ENCODE assay signal across 24 cellular contexts in the genomic region with DNA sequence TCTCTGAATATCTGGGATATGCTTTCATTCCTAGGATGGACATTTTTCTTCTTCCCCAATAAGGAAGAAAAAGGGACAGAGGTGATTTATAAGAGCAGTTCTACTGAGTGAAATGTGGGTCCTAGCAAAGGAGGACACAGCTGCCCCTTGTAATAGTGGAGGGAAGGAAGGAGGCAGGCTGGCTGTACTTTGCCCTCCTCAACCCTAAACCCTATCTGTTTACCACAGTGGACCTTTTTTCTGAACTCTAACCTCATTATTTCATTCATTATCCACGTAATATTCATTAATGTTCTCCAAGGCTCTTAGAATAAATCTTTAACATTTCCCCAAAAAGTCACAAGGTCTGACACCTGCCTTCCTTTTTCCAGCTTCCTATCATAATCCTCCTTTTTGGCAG. TPM values are rescaled to one million over a fixed set of nuclear protein-coding genes. Genes with fewer than 3 reads are reported as not detected.
DNase-seq lines count a peak whose midpoint lies in the region; ATAC-seq, FAIRE-seq and TF ChIP-seq lines count a peak whose summit lies in the region.
"Had no signal": no experiment of that assay in that cellular context is flagged by ENCODE, and none has a peak within 500 bp of the region (broad histone marks: within the 10 kb centered on the region; RNA-seq: fewer than 3 reads in every experiment).

No MANE protein-coding gene starts in this region.

- in situ Hi-C loops in HepG2 (cut with HindIII; ENCODE audit: extremely low pct_ligation_motif_present, low pct_unique_long_range_greater_than_20kb): no loop called here

- H3K4me1 Mint-ChIP-seq in progenitor cell of endocrine pancreas (ENCODE audit: low read depth): peaks cover 12% of the 10 kb centered on the region
- no peaks in the 10 kb centered on the region for H3K4me1 Mint-ChIP-seq in activated T-cell treated with anti-CD3 and anti-CD28 coated beads, Interleukin-2, amount 50 U/mL, for 72 hours (ENCODE audit: low read depth)
- H3K4me1 Mint-ChIP-seq: CD4-positive, alpha-beta memory T cell had no signal

- CTCF ChIA-PET in HepG2 (lab: Yijun Ruan, JAX; ENCODE audit: low intra/inter-chr PET ratio, low total read pairs): no interaction called here

- H3K36me3 ChIP-seq in liver (ENCODE audit: control insufficient read depth in 4 of 4, insufficient read depth in 3 of 4, low read depth in 1 of 4, low read length in 3 of 4) (peaks cover 0 to 5% (median 0%) of the 10 kb centered on the region in 4 donors), HepG2 (replicated peaks in 1 of 2; ENCODE audit: control insufficient read depth in 1 of 2, insufficient read depth in 2 of 2, low read length in 2 of 2) (no peaks in the 10 kb centered on the region), subcutaneous abdominal adipose tissue (ENCODE audit: control insufficient read depth in 5 of 5, insufficient read depth in 5 of 5, low read length in 5 of 5) (no peaks in the 10 kb centered on the region)
- H3K36me3 ChIP-seq: BE2C; BLaER1 treated with 17β-estradiol and CSF1 and Interleukin-3, amounts not matched to agents 10 nM and 100 nM; HAP-1 had no signal

- H4K20me1 ChIP-seq in HepG2 (ENCODE audit: insufficient read depth, low read length): no peaks in the 10 kb centered on the region
- H4K20me1 ChIP-seq: BLaER1 treated with 17β-estradiol and CSF1 and Interleukin-3, amounts not matched to agents 10 nM and 100 nM had no signal

- TF ChIP-seq POLR2A in HepG2 (IDR thresholded peaks at IDR 0.05; ENCODE audit: insufficient read depth in 1 of 2, low read depth in 2 of 2, low read length in 2 of 2): no peak

- WGBS in liver: 24% methylated on average over 1 of the region's 1 CpG
- 6% methylated on average over 1 of the region's 1 CpG for WGBS in HepG2 (ENCODE audit: low lambda C conversion rate)

- DNase-seq in HepG2 (ENCODE audit: low spot score): no peak
- DNase-seq in left lobe of liver (ENCODE audit: low spot score): no peak
- DNase-seq in progenitor cell of endocrine pancreas (ENCODE audit: low spot score, unreplicated experiment): no peak
- DNase-seq in T-helper 2 cell: no peak
- no peak for DNase-seq in retina
- DNase-seq in activated T-cell treated with anti-CD3 and anti-CD28 coated beads, Interleukin-2, amount 50 U/mL, for 72 hours: no peak
- DNase-seq: 8988T; ACHN; AML-193; BE2C; Caco-2; CD4-positive, alpha-beta memory T cell; DMS153; DND-41; GOT3; HFFc6 had no signal

- H3K27ac Mint-ChIP-seq in progenitor cell of endocrine pancreas: peak overlapping the region; percentile 43
- no peak overlapping the region for H3K27ac Mint-ChIP-seq in activated T-cell treated with anti-CD3 and anti-CD28 coated beads, Interleukin-2, amount 50 U/mL, for 72 hours
- H3K27ac Mint-ChIP-seq: CD4-positive, alpha-beta memory T cell; HFFc6 had no signal

- no peak overlapping the region for H2AFZ ChIP-seq in HepG2 (ENCODE audit: low read length)

- no peak for FAIRE-seq in HepG2 (lab: Jason Lieb, UNC)
- FAIRE-seq: A549, G401.6, GM12892, H54 had no signal

- H3K27me3 ChIP-seq in liver (ENCODE audit: control insufficient read depth in 4 of 4, insufficient read depth in 4 of 4, low read length in 3 of 4) (no peaks in the 10 kb centered on the region), HepG2 (ENCODE audit: control insufficient read depth in 1 of 2, insufficient read depth in 2 of 2, low read length in 2 of 2) (no peaks in the 10 kb centered on the region), subcutaneous abdominal adipose tissue (ENCODE audit: control insufficient read depth in 5 of 5, insufficient read depth in 4 of 5, low read length in 5 of 5) (no peaks in the 10 kb centered on the region)
- H3K27me3 ChIP-seq: BE2C; BLaER1 treated with 17β-estradiol and CSF1 and Interleukin-3, amounts not matched to agents 10 nM and 100 nM had no signal

- no peak overlapping the region for H3K4me3 ChIP-seq in liver (ENCODE audit: low read depth in 1 of 3, low read length in 3 of 3)
- H3K4me3 ChIP-seq in HepG2 (replicated peaks in 1 of 3; ENCODE audit: insufficient read depth in 1 of 3, low read depth in 2 of 3, low read length in 3 of 3): no peak overlapping the region
- H3K4me3 ChIP-seq in subcutaneous abdominal adipose tissue (ENCODE audit: low read depth in 1 of 5, low read length in 5 of 5): no peak overlapping the region
- H3K4me3 ChIP-seq: A549; BLaER1 treated with 17β-estradiol and CSF1 and Interleukin-3, amounts not matched to agents 10 nM and 100 nM; HAP-1 had no signal

- H3K9me3 Mint-ChIP-seq in progenitor cell of endocrine pancreas (ENCODE audit: low read depth): peaks cover 12% of the 10 kb centered on the region
- H3K9me3 Mint-ChIP-seq in activated T-cell treated with anti-CD3 and anti-CD28 coated beads, Interleukin-2, amount 50 U/mL, for 72 hours: no peaks in the 10 kb centered on the region

- no peak for TF ChIP-seq RAD21 in liver (IDR thresholded peaks at IDR 0.05)
- TF ChIP-seq RAD21 in HepG2 (CRISPR knock-in tag; IDR thresholded peaks at IDR 0.05): no peak

- TF ChIP-seq CTCF in liver (IDR thresholded peaks at IDR 0.05; ENCODE audit: low read depth, low read length, missing input control): no peak
- no peak for TF ChIP-seq CTCF in HepG2 (CRISPR knock-in tag; IDR thresholded peaks at IDR 0.05)
- TF ChIP-seq CTCF in progenitor cell of endocrine pancreas (IDR thresholded peaks at IDR 0.05; ENCODE audit: unreplicated experiment): no peak

- ATAC-seq in HepG2 (no peak), left lobe of liver (peak; percentile 70)
- ATAC-seq in activated T-cell treated with anti-CD3 and anti-CD28 coated beads, Interleukin-2, amount 50 U/mL, for 72 hours (replicated peaks in 1 of 2): no peak
- ATAC-seq: A549 had no signal

- no TSS peak for BruUV-seq in HepG2 (replicated peaks; lab: Mats Ljungman, UMichigan)

- intact Hi-C loops in HepG2 (cut with micrococcal nuclease; ENCODE audit: unreplicated experiment): no loop called here

- no peak overlapping the region for H3K4me3 Mint-ChIP-seq in progenitor cell of endocrine pancreas (ENCODE audit: low read depth)
- H3K4me3 Mint-ChIP-seq in activated T-cell treated with anti-CD3 and anti-CD28 coated beads, Interleukin-2, amount 50 U/mL, for 72 hours: no peak overlapping the region
- H3K4me3 Mint-ChIP-seq: CD4-positive, alpha-beta memory T cell; HFFc6 had no signal

- peaks cover 8% of the 10 kb centered on the region for H3K36me3 Mint-ChIP-seq in progenitor cell of endocrine pancreas (ENCODE audit: insufficient read depth)
- no peaks in the 10 kb centered on the region for H3K36me3 Mint-ChIP-seq in activated T-cell treated with anti-CD3 and anti-CD28 coated beads, Interleukin-2, amount 50 U/mL, for 72 hours (ENCODE audit: insufficient read depth in 2 of 2)
- H3K36me3 Mint-ChIP-seq: CD4-positive, alpha-beta memory T cell had no signal

- H3K27ac ChIP-seq in liver (ENCODE audit: low read depth in 1 of 2, low read length in 2 of 2) (peak overlapping the region; percentile 37 to 52), HepG2 (ENCODE audit: extremely low read length, insufficient read depth, low read length) (no peak overlapping the region), subcutaneous abdominal adipose tissue (ENCODE audit: low read depth, low read length) (peak overlapping the region; percentile 39)
- H3K27ac ChIP-seq: A549; BLaER1 treated with 17β-estradiol and CSF1 and Interleukin-3, amounts not matched to agents 10 nM and 100 nM had no signal

- no peaks in the 10 kb centered on the region for H3K27me3 Mint-ChIP-seq in progenitor cell of endocrine pancreas
- no peaks in the 10 kb centered on the region for H3K27me3 Mint-ChIP-seq in activated T-cell treated with anti-CD3 and anti-CD28 coated beads, Interleukin-2, amount 50 U/mL, for 72 hours (ENCODE audit: low read depth)

- H3K4me1 ChIP-seq in liver (ENCODE audit: control insufficient read depth in 4 of 4, insufficient read depth in 4 of 4, low read length in 3 of 4) (peaks cover 5 to 21% (median 15%) of the 10 kb centered on the region in 4 donors), HepG2 (ENCODE audit: insufficient read depth, low read length) (no peaks in the 10 kb centered on the region), subcutaneous abdominal adipose tissue (ENCODE audit: control insufficient read depth in 5 of 5, insufficient read depth in 5 of 5, low read length in 5 of 5) (peaks cover 0 to 31% (median 13%) of the 10 kb centered on the region in 5 donors)
- H3K4me1 ChIP-seq: A549; BE2C; BLaER1 treated with 17β-estradiol and CSF1 and Interleukin-3, amounts not matched to agents 10 nM and 100 nM; Caco-2; HAP-1 had no signal

- H3K4me2 ChIP-seq in HepG2 (ENCODE audit: low read depth, low read length): no peak overlapping the region
- H3K4me2 ChIP-seq: A549; BLaER1 treated with 17β-estradiol and CSF1 and Interleukin-3, amounts not matched to agents 10 nM and 100 nM had no signal

- no peaks in the 10 kb centered on the region for H3K79me2 ChIP-seq in HepG2 (ENCODE audit: insufficient read depth, low read length)

- H3K9me3 ChIP-seq in liver (ENCODE audit: control insufficient read depth in 4 of 4, low read length in 3 of 4) (no peaks in the 10 kb centered on the region), HepG2 (ENCODE audit: low read length) (no peaks in the 10 kb centered on the region), subcutaneous abdominal adipose tissue (ENCODE audit: control insufficient read depth in 5 of 5, low read length in 5 of 5) (no peaks in the 10 kb centered on the region)
- H3K9me3 ChIP-seq: A549; BE2C; BLaER1 treated with 17β-estradiol and CSF1 and Interleukin-3, amounts not matched to agents 10 nM and 100 nM; Caco-2; HAP-1 had no signal

- TF ChIP-seq EP300 in HepG2 (IDR thresholded peaks at IDR 0.05; ENCODE audit: low read depth in 2 of 2, low read length in 2 of 2) (no peak), HepG2 (CRISPR knock-in tag; IDR thresholded peaks at IDR 0.05; ENCODE audit: borderline replicate concordance) (no peak)

- POLR2A ChIA-PET in HepG2 (lab: Yijun Ruan, JAX): no interaction called here

- H3K9ac ChIP-seq in liver (ENCODE audit: low read depth in 1 of 2, low read length in 2 of 2) (no peak overlapping the region), HepG2 (ENCODE audit: insufficient read depth, low read depth, low read length) (no peak overlapping the region), subcutaneous abdominal adipose tissue (ENCODE audit: low read length in 5 of 5) (no peak overlapping the region)
- H3K9ac ChIP-seq: BLaER1 treated with 17β-estradiol and CSF1 and Interleukin-3, amounts not matched to agents 10 nM and 100 nM had no signal

RNA-seq across cellular contexts. Expression of gene GHR, which starts 37.8 kb away (rescaled TPM):
- total RNA-seq in liver (100 to 1,000 TPM in 1 of 2 donors, 1 to 10 TPM in 1; 6.6 to 104 TPM), HepG2 (2016; rRNA removed; fragmentation: Illumina TruSeq; extraction: Trizol) (not detected in 2 replicates), left lobe of liver (76.6 TPM), progenitor cell of endocrine pancreas (5.6 and 6.6 TPM in 2 replicates)
- polyA plus RNA-seq in liver (10 to 100 TPM; 15.7 to 26.0 TPM), HepG2 (2011; rRNA removed) (0.07 TPM in 1 of 2 replicates, not detected in the other)
- total RNA-seq in HepG2 (2016; cell fraction: cytosol; rRNA removed; fragmentation: Illumina TruSeq; extraction: Trizol; ENCODE audit: low read depth): not detected in 2 replicates
- total RNA-seq in HepG2 (2016; cell fraction: insoluble cytoplasmic fraction; rRNA removed; fragmentation: Illumina TruSeq; extraction: Trizol): not detected in 2 replicates
- not detected in 2 replicates for total RNA-seq in HepG2 (2016; cell fraction: membrane; rRNA removed; fragmentation: Illumina TruSeq; extraction: Trizol)
- total RNA-seq in HepG2 (2016; cell fraction: nucleus; rRNA removed; fragmentation: Illumina TruSeq; extraction: Trizol): not detected in 2 replicates
- not detected in 2 replicates for polyA plus RNA-seq in HepG2 (2011; cell fraction: cytosol; rRNA removed)
- polyA plus RNA-seq in HepG2 (2011; cell fraction: nucleus; rRNA removed): not detected in 2 replicates
- polyA plus RNA-seq in HepG2 (2012): not detected in 2 replicates
- polyA plus RNA-seq in HepG2 (2016; cell fraction: cytosol; fragmentation: Illumina TruSeq; extraction: Trizol; ENCODE audit: low read depth): not detected in 2 replicates
- polyA plus RNA-seq in HepG2 (2016; cell fraction: insoluble cytoplasmic fraction; fragmentation: Illumina TruSeq; extraction: Trizol; ENCODE audit: low read depth): not detected in 2 replicates
- not detected in 2 replicates for polyA plus RNA-seq in HepG2 (2016; cell fraction: membrane; fragmentation: Illumina TruSeq; extraction: Trizol; ENCODE audit: low read depth)
- not detected in 2 replicates for polyA plus RNA-seq in HepG2 (2016; cell fraction: nucleus; fragmentation: Illumina TruSeq; extraction: Trizol; ENCODE audit: insufficient read depth, low read depth)
- not detected in 2 replicates for polyA minus RNA-seq in HepG2 (2011; rRNA and poly(A)+ RNA removed; ENCODE audit: low replicate concordance)
- polyA minus RNA-seq in HepG2 (2011; cell fraction: cytosol; rRNA and poly(A)+ RNA removed): not detected in 2 replicates
- polyA minus RNA-seq in HepG2 (2011; cell fraction: nucleus; rRNA and poly(A)+ RNA removed): not detected in 2 replicates
- total RNA-seq in activated T-cell treated with anti-CD3 and anti-CD28 coated beads, Interleukin-2, amount 50 U/mL, for 72 hours: not detected
- total RNA-seq: CD4-positive, alpha-beta memory T cell had no signal
- polyA plus RNA-seq: CD4-positive, alpha-beta memory T cell had no signal
